Comparison of ENCODE assay signal across 2 cellular contexts in the genomic region with DNA sequence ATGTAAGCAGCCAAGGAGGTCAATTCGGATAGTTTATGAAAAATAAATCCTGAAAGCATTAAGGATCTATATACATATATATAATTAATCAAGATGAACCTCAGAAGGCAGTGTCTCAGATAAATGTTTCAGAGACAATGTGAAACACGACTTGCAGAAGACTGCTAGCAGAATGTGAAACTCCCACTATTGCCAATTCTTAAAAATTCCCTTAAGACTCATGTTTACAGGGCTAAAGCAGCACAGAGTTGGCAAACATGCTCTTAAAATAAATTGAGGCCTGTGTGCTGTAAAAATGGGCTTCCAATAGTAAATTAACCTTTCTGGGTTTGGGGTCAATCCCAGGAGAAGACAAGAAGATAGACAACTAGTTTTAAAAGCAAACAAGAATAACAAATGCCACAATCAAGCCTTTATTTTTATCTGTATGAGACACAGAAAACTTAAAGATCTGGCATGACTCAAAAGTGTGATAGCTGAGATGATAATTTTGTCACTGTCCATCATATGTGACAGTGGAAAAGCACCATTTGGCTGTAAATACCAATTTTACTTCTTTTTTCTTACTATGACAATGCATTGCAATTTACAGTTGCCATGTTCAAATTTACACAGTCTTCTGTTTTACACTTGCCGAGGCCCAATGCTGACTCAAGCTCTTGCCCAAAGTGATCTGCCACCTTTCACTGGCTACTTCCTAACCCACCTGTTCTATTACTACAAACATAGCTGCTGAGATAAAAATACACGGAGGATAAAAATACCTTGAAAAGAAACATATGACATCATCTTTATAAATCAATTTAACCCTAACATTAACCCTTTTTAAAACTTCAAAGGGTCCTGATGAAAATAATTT.
A peak's percentile ranks its signal among the peaks of the same experiment; 100 is the strongest.
TF ChIP-seq lines count a peak whose summit lies in the region.

No MANE protein-coding gene starts in this region.

TF ChIP-seq in HepG2, 621 proteins besides CTCF, POLR2A, EP300 and RAD21:
- TF ChIP-seq ZNF737 (CRISPR knock-in tag; IDR thresholded peaks at IDR 0.05; ENCODE audit: borderline replicate concordance) (no peak), ATF7 (IDR thresholded peaks at IDR 0.05) (peak; percentile 86), ATF7 (CRISPR knock-in tag; IDR thresholded peaks at IDR 0.05) (no peak)

TF ChIP-seq in K562, 482 proteins besides CTCF, POLR2A, EP300 and RAD21 (continues in another document):
- TF ChIP-seq MCM3 (IDR thresholded peaks at IDR 0.05) (no peak), RFX5 (IDR thresholded peaks at IDR 0.05; ENCODE audit: low read depth, low read length) (no peak), KDM1A (IDR thresholded peaks at IDR 0.05) (no peak), CEBPB (tag; IDR thresholded peaks at IDR 0.05) (no peak), ARHGAP35 (IDR thresholded peaks at IDR 0.05; ENCODE audit: partially characterized antibody) (no peak), DACH1 (IDR thresholded peaks at IDR 0.05; ENCODE audit: partially characterized antibody) (no peak), ZNF175 (CRISPR knock-in tag; IDR thresholded peaks at IDR 0.05; ENCODE audit: low read depth) (no peak), SMARCB1 (IDR thresholded peaks at IDR 0.05; ENCODE audit: insufficient read length, low read depth) (no peak), KDM4B (IDR thresholded peaks at IDR 0.05; ENCODE audit: borderline replicate concordance in 2 of 2, low read depth in 1 of 2) (no peak), ESRRB (CRISPR knock-in tag; IDR thresholded peaks at IDR 0.05; ENCODE audit: borderline replicate concordance) (no peak), GATAD2A (IDR thresholded peaks at IDR 0.05) (no peak), PHF8 (IDR thresholded peaks at IDR 0.05; ENCODE audit: borderline replicate concordance, low read length) (no peak), SMARCE1 (IDR thresholded peaks at IDR 0.05) (no peak), ZSCAN32 (CRISPR knock-in tag; IDR thresholded peaks at IDR 0.05) (no peak), ZNF140 (CRISPR knock-in tag; IDR thresholded peaks at IDR 0.05) (no peak), HLTF (IDR thresholded peaks at IDR 0.05) (no peak), RBM22 (IDR thresholded peaks at IDR 0.05; ENCODE audit: low read depth, low read length, poor library complexity, severe bottlenecking) (no peak), TBP (optimal IDR thresholded peaks at IDR 0.05; ENCODE audit: low read depth, low read length) (no peak), ZNF77 (CRISPR knock-in tag; IDR thresholded peaks at IDR 0.05) (no peak), U2AF2 (optimal IDR thresholded peaks at IDR 0.05; ENCODE audit: low read depth, low read length) (no peak), TEAD4 (IDR thresholded peaks at IDR 0.05; ENCODE audit: low read length) (0 out of 2 replicates have a peak, but pooled peaks have one; percentile 40), TEAD4 (CRISPR knock-in tag; IDR thresholded peaks at IDR 0.05; ENCODE audit: borderline replicate concordance) (no peak), CBX1 (IDR thresholded peaks at IDR 0.05; ENCODE audit: low read depth) (no peak), NCOA4 (IDR thresholded peaks at IDR 0.05; ENCODE audit: partially characterized antibody) (no peak), MYBL2 (IDR thresholded peaks at IDR 0.05; ENCODE audit: low read depth) (no peak), MYBL2 (CRISPR knock-in tag; IDR thresholded peaks at IDR 0.05; ENCODE audit: borderline replicate concordance) (no peak), IFI16 (CRISPR knock-in tag; IDR thresholded peaks at IDR 0.05) (no peak), ATF7 (IDR thresholded peaks at IDR 0.05) (peak; percentile 44; the same call in 1 of the 2 replicates)
- TF ChIP-seq, protein P1, sequence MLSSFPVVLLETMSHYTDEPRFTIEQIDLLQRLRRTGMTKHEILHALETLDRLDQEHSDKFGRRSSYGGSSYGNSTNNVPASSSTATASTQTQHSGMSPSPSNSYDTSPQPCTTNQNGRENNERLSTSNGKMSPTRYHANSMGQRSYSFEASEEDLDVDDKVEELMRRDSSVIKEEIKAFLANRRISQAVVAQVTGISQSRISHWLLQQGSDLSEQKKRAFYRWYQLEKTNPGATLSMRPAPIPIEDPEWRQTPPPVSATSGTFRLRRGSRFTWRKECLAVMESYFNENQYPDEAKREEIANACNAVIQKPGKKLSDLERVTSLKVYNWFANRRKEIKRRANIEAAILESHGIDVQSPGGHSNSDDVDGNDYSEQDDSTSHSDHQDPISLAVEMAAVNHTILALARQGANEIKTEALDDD (IDR thresholded peaks at IDR 0.05): no peak
- TF ChIP-seq, protein P2, sequence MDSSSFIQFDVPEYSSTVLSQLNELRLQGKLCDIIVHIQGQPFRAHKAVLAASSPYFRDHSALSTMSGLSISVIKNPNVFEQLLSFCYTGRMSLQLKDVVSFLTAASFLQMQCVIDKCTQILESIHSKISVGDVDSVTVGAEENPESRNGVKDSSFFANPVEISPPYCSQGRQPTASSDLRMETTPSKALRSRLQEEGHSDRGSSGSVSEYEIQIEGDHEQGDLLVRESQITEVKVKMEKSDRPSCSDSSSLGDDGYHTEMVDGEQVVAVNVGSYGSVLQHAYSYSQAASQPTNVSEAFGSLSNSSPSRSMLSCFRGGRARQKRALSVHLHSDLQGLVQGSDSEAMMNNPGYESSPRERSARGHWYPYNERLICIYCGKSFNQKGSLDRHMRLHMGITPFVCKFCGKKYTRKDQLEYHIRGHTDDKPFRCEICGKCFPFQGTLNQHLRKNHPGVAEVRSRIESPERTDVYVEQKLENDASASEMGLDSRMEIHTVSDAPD (CRISPR knock-in tag; IDR thresholded peaks at IDR 0.05): no peak
- TF ChIP-seq, protein P3, sequence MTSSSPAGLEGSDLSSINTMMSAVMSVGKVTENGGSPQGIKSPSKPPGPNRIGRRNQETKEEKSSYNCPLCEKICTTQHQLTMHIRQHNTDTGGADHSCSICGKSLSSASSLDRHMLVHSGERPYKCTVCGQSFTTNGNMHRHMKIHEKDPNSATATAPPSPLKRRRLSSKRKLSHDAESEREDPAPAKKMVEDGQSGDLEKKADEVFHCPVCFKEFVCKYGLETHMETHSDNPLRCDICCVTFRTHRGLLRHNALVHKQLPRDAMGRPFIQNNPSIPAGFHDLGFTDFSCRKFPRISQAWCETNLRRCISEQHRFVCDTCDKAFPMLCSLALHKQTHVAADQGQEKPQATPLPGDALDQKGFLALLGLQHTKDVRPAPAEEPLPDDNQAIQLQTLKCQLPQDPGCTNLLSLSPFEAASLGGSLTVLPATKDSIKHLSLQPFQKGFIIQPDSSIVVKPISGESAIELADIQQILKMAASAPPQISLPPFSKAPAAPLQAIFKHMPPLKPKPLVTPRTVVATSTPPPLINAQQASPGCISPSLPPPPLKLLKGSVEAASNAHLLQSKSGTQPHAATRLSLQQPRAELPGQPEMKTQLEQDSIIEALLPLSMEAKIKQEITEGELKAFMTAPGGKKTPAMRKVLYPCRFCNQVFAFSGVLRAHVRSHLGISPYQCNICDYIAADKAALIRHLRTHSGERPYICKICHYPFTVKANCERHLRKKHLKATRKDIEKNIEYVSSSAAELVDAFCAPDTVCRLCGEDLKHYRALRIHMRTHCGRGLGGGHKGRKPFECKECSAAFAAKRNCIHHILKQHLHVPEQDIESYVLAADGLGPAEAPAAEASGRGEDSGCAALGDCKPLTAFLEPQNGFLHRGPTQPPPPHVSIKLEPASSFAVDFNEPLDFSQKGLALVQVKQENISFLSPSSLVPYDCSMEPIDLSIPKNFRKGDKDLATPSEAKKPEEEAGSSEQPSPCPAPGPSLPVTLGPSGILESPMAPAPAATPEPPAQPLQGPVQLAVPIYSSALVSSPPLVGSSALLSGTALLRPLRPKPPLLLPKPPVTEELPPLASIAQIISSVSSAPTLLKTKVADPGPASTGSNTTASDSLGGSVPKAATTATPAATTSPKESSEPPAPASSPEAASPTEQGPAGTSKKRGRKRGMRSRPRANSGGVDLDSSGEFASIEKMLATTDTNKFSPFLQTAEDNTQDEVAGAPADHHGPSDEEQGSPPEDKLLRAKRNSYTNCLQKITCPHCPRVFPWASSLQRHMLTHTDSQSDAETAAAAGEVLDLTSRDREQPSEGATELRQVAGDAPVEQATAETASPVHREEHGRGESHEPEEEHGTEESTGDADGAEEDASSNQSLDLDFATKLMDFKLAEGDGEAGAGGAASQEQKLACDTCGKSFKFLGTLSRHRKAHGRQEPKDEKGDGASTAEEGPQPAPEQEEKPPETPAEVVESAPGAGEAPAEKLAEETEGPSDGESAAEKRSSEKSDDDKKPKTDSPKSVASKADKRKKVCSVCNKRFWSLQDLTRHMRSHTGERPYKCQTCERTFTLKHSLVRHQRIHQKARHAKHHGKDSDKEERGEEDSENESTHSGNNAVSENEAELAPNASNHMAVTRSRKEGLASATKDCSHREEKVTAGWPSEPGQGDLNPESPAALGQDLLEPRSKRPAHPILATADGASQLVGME (CRISPR knock-in tag; IDR thresholded peaks at IDR 0.05): no peak
- TF ChIP-seq, protein P4, sequence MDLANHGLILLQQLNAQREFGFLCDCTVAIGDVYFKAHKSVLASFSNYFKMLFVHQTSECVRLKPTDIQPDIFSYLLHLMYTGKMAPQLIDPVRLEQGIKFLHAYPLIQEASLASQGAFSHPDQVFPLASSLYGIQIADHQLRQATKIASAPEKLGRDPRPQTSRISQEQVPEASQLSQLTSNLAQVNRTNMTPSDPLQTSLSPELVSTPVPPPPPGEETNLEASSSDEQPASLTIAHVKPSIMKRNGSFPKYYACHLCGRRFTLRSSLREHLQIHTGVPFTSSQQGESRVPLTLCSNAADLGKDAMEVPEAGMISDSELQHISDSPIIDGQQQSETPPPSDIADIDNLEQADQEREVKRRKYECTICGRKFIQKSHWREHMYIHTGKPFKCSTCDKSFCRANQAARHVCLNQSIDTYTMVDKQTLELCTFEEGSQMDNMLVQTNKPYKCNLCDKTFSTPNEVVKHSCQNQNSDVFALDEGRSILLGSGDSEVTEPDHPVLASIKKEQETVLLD (IDR thresholded peaks at IDR 0.05): no peak
- TF ChIP-seq, protein P5, sequence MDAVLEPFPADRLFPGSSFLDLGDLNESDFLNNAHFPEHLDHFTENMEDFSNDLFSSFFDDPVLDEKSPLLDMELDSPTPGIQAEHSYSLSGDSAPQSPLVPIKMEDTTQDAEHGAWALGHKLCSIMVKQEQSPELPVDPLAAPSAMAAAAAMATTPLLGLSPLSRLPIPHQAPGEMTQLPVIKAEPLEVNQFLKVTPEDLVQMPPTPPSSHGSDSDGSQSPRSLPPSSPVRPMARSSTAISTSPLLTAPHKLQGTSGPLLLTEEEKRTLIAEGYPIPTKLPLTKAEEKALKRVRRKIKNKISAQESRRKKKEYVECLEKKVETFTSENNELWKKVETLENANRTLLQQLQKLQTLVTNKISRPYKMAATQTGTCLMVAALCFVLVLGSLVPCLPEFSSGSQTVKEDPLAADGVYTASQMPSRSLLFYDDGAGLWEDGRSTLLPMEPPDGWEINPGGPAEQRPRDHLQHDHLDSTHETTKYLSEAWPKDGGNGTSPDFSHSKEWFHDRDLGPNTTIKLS (IDR thresholded peaks at IDR 0.05; ENCODE audit: borderline replicate concordance, low read depth): no peak
- TF ChIP-seq, protein P6, sequence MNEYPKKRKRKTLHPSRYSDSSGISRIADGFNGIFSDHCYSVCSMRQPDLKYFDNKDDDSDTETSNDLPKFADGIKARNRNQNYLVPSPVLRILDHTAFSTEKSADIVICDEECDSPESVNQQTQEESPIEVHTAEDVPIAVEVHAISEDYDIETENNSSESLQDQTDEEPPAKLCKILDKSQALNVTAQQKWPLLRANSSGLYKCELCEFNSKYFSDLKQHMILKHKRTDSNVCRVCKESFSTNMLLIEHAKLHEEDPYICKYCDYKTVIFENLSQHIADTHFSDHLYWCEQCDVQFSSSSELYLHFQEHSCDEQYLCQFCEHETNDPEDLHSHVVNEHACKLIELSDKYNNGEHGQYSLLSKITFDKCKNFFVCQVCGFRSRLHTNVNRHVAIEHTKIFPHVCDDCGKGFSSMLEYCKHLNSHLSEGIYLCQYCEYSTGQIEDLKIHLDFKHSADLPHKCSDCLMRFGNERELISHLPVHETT (CRISPR knock-in tag; conservative IDR thresholded peaks at IDR 0.05 in 1 of 2, IDR thresholded peaks at IDR 0.05 in 1 of 2): no peak
- TF ChIP-seq, protein P7, sequence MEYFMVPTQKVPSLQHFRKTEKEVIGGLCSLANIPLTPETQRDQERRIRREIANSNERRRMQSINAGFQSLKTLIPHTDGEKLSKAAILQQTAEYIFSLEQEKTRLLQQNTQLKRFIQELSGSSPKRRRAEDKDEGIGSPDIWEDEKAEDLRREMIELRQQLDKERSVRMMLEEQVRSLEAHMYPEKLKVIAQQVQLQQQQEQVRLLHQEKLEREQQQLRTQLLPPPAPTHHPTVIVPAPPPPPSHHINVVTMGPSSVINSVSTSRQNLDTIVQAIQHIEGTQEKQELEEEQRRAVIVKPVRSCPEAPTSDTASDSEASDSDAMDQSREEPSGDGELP (CRISPR knock-in tag; IDR thresholded peaks at IDR 0.05; ENCODE audit: borderline replicate concordance): no peak
- TF ChIP-seq, protein P8, sequence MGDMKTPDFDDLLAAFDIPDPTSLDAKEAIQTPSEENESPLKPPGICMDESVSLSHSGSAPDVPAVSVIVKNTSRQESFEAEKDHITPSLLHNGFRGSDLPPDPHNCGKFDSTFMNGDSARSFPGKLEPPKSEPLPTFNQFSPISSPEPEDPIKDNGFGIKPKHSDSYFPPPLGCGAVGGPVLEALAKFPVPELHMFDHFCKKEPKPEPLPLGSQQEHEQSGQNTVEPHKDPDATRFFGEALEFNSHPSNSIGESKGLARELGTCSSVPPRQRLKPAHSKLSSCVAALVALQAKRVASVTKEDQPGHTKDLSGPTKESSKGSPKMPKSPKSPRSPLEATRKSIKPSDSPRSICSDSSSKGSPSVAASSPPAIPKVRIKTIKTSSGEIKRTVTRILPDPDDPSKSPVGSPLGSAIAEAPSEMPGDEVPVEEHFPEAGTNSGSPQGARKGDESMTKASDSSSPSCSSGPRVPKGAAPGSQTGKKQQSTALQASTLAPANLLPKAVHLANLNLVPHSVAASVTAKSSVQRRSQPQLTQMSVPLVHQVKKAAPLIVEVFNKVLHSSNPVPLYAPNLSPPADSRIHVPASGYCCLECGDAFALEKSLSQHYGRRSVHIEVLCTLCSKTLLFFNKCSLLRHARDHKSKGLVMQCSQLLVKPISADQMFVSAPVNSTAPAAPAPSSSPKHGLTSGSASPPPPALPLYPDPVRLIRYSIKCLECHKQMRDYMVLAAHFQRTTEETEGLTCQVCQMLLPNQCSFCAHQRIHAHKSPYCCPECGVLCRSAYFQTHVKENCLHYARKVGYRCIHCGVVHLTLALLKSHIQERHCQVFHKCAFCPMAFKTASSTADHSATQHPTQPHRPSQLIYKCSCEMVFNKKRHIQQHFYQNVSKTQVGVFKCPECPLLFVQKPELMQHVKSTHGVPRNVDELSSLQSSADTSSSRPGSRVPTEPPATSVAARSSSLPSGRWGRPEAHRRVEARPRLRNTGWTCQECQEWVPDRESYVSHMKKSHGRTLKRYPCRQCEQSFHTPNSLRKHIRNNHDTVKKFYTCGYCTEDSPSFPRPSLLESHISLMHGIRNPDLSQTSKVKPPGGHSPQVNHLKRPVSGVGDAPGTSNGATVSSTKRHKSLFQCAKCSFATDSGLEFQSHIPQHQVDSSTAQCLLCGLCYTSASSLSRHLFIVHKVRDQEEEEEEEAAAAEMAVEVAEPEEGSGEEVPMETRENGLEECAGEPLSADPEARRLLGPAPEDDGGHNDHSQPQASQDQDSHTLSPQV (IDR thresholded peaks at IDR 0.05): 0 out of 2 replicates have a peak, but pooled peaks have one; percentile 23
- TF ChIP-seq, protein P9, sequence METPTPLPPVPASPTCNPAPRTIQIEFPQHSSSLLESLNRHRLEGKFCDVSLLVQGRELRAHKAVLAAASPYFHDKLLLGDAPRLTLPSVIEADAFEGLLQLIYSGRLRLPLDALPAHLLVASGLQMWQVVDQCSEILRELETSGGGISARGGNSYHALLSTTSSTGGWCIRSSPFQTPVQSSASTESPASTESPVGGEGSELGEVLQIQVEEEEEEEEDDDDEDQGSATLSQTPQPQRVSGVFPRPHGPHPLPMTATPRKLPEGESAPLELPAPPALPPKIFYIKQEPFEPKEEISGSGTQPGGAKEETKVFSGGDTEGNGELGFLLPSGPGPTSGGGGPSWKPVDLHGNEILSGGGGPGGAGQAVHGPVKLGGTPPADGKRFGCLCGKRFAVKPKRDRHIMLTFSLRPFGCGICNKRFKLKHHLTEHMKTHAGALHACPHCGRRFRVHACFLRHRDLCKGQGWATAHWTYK (CRISPR knock-in tag; IDR thresholded peaks at IDR 0.05): no peak
